Comparison of ENCODE assay signal across 8 cellular contexts in the genomic region with DNA sequence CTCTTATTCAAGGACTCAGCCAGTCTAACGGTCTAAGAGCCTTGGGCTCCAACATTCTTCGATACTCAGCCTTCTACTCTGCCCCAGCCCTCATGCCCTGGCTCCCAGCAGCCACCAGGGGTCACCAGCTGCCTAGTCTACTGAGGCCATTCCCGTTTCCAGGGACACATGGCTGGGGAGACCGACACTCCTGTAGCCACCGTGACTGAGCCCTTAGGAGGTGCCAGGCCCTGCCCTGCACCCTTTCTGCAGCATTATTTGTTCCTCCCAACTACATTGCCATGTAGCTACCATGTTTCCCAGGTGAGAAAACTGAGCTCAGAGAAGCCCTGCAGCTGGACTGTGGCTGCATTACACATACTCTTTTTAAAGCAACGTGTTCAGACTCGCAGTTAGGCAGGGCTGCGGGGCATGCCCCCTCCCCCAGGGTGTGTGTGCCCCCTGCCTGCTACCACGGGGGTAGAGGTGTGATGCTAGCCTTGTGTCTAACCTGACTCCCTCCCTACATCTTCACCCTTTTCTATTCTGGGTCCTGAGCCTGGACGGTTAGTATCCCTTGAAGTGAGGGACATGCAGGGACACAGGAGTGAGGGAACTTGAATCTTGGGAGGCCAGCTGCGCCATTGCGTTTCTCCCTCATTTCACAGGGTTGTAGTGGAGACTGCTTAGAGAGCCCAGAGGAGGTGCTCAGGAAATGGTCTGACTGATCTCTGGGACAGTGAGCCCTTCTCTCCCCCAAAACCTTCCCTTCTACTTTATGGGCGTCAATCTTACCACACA. TPM values are rescaled to one million over a fixed set of nuclear protein-coding genes. Genes with fewer than 3 reads are reported as not detected.
A peak's percentile ranks its signal among the peaks of the same experiment; 100 is the strongest.
DNase-seq lines count a peak whose midpoint lies in the region; ATAC-seq and TF ChIP-seq lines count a peak whose summit lies in the region.

No MANE protein-coding gene starts in this region.

- H3K79me2 ChIP-seq in HCT116 (ENCODE audit: insufficient read depth, low read length) = no peaks in the 10 kb centered on the region

- intact Hi-C loops in HCT116 (cut with micrococcal nuclease) (loop anchor here (1.0 kb wide), 3 partner anchors 347 to 458 kb away; no protein-coding TSS in a partner anchor), lower lobe of right lung (cut with DNase I) (loop anchor here (10.0 kb wide), 1 partner anchor 343 kb away; no protein-coding TSS in a partner anchor)

- TF ChIP-seq CTCF in BJ (IDR thresholded peaks at IDR 0.05; ENCODE audit: insufficient read depth, low read depth, low read length) (peak; percentile 97), HCT116 (IDR thresholded peaks at IDR 0.05 in 2 of 3, conservative IDR thresholded peaks at IDR 0.05 in 1 of 3; ENCODE audit: borderline replicate concordance in 1 of 3, insufficient read depth in 1 of 3, low read depth in 2 of 3, low read length in 2 of 3) (peak; percentile 91 to 97 (median 93)), lower lobe of right lung (IDR thresholded peaks at IDR 0.05) (peak; percentile 94)

- H3K9me3 Mint-ChIP-seq in stimulated activated effector memory CD8-positive, alpha-beta T cell treated with anti-CD3 and anti-CD28 coated beads, Interleukin-12 subunit alpha, Interleukin-12 subunit beta, amount 100 ng/mL, for 72 hours = no peaks in the 10 kb centered on the region

- RAD21 ChIA-PET in HCT116 (lab: Charles Lee; ENCODE audit: low non-redundant PET in 1 of 2, low total read pairs in 2 of 2, uncharacterized antibody in 2 of 2, unreplicated experiment in 2 of 2) = interaction anchor here (1.4 to 2.1 kb wide), 3 partner anchors 107 to 346 kb away, joined by 10 to 14 read pairs (median 13); no protein-coding TSS in a partner anchor

- no peak for TF ChIP-seq POLR2A in HCT116 (IDR thresholded peaks at IDR 0.05; ENCODE audit: borderline replicate concordance, extremely low read depth, insufficient read depth, insufficient read length)

- H3K27me3 ChIP-seq in BJ (ENCODE audit: control insufficient read depth, insufficient read depth, low read length) = no peaks in the 10 kb centered on the region
- H3K27me3 ChIP-seq in HCT116 (ENCODE audit: insufficient read depth, low read length) = no peaks in the 10 kb centered on the region
- H3K27me3 ChIP-seq in lower lobe of right lung (ENCODE audit: low read depth) = no peaks in the 10 kb centered on the region

- peak overlapping the region; percentile 86 for H3K27ac Mint-ChIP-seq in stimulated activated effector memory CD8-positive, alpha-beta T cell treated with anti-CD3 and anti-CD28 coated beads, Interleukin-12 subunit alpha, Interleukin-12 subunit beta, amount 100 ng/mL, for 72 hours

- H3K36me3 Mint-ChIP-seq in stimulated activated effector memory CD8-positive, alpha-beta T cell treated with anti-CD3 and anti-CD28 coated beads, Interleukin-12 subunit alpha, Interleukin-12 subunit beta, amount 100 ng/mL, for 72 hours = peaks cover 86% of the 10 kb centered on the region

- no peaks in the 10 kb centered on the region for H3K9me2 ChIP-seq in HCT116 (ENCODE audit: insufficient read depth)

- CTCF ChIA-PET in BJ (lab: Yijun Ruan, JAX) = interaction anchor here (0.7 to 13.3 kb wide), 32 partner anchors 9 to 506 kb away, joined by 3 to 183 read pairs (median 7); a partner anchor contains a TSS
- CTCF ChIA-PET in HCT116 (lab: Charles Lee) = interaction anchor here (0.6 to 4.1 kb wide), 11 partner anchors 9 to 458 kb away, joined by 3 to 79 read pairs (median 5); no protein-coding TSS in a partner anchor

- peak; percentile 95 for TF ChIP-seq RAD21 in HCT116 (IDR thresholded peaks at IDR 0.05; ENCODE audit: low read depth)

- no peaks in the 10 kb centered on the region for H4K20me1 ChIP-seq in HCT116 (ENCODE audit: insufficient read depth)

- no peak overlapping the region for H3K4me3 Mint-ChIP-seq in stimulated activated effector memory CD8-positive, alpha-beta T cell treated with anti-CD3 and anti-CD28 coated beads, Interleukin-12 subunit alpha, Interleukin-12 subunit beta, amount 100 ng/mL, for 72 hours

- BruUV-seq in HCT116 (replicated peaks; lab: Mats Ljungman, UMichigan) = no TSS peak

- no peak overlapping the region for H3K9ac ChIP-seq in HCT116 (ENCODE audit: low read length)

- peaks cover 0 to 6% of the 10 kb centered on the region in 2 experiments; a peak in 2 of 4 replicates for H3K4me1 ChIP-seq in HCT116 (ENCODE audit: control insufficient read depth in 1 of 2, insufficient read depth in 2 of 2, low read length in 2 of 2)
- H3K4me1 ChIP-seq in lower lobe of right lung = peaks cover 68% of the 10 kb centered on the region

- H3K4me2 ChIP-seq in HCT116 (ENCODE audit: low read length) = no peak overlapping the region; the same call in 1 of the 2 replicates

- DNase-seq in BJ (ENCODE audit: low read depth) (no peak), HCT116 (ENCODE audit: low read depth, low spot score) (peak; percentile 54), NCI-H226 (peak; percentile 35), dermis microvascular lymphatic vessel endothelial cell (ENCODE audit: low read depth in 2 of 2) (peak; percentile 60 to 84), lower lobe of right lung (peak; percentile 85)
- peak; percentile 52 to 53 for DNase-seq in activated CD4-positive, alpha-beta T cell treated with anti-CD3 and anti-CD28 coated beads for 4 hours
- peak in 1 of 2 donors; percentile 66 for DNase-seq in stimulated activated effector memory CD8-positive, alpha-beta T cell treated with anti-CD3 and anti-CD28 coated beads, Interleukin-12 subunit alpha, Interleukin-12 subunit beta, amount 100 ng/mL, for 72 hours (ENCODE audit: low spot score in 2 of 2)

- peak; percentile 98 for ATAC-seq in HCT116
- ATAC-seq in lower lobe of right lung = peak; percentile 82 to 85
- ATAC-seq in stimulated activated effector memory CD8-positive, alpha-beta T cell treated with anti-CD3 and anti-CD28 coated beads, Interleukin-12 subunit alpha, Interleukin-12 subunit beta, amount 100 ng/mL, for 72 hours = peak; percentile 62
- ATAC-seq in GM18873 (IDR thresholded peaks at IDR 0.05; ENCODE audit: low FRiP score, unreplicated experiment) = no peak

- no peak overlapping the region for H2AFZ ChIP-seq in HCT116 (ENCODE audit: low read depth, low read length, poor library complexity, severe bottlenecking)

- no peak overlapping the region for H3K27ac ChIP-seq in HCT116 (ENCODE audit: low read depth, low read length)
- peak overlapping the region; percentile 48 for H3K27ac ChIP-seq in lower lobe of right lung

- no peaks in the 10 kb centered on the region for H3K9me3 ChIP-seq in HCT116 (ENCODE audit: control insufficient read depth in 1 of 2, insufficient read depth in 1 of 2, low read depth in 1 of 2, low read length in 2 of 2)
- no peaks in the 10 kb centered on the region for H3K9me3 ChIP-seq in lower lobe of right lung

- H3K4me1 Mint-ChIP-seq in stimulated activated effector memory CD8-positive, alpha-beta T cell treated with anti-CD3 and anti-CD28 coated beads, Interleukin-12 subunit alpha, Interleukin-12 subunit beta, amount 100 ng/mL, for 72 hours = peaks cover 48% of the 10 kb centered on the region

- no peak overlapping the region for H3K4me3 ChIP-seq in BJ (ENCODE audit: low read depth, low read length)
- no peak overlapping the region for H3K4me3 ChIP-seq in HCT116 (replicated peaks in 1 of 2; ENCODE audit: low read depth in 1 of 2, low read length in 2 of 2)
- no peak overlapping the region for H3K4me3 ChIP-seq in lower lobe of right lung

- H3K36me3 ChIP-seq in BJ (ENCODE audit: control insufficient read depth, insufficient read depth, low read length) (peaks cover 3% of the 10 kb centered on the region), HCT116 (ENCODE audit: control insufficient read depth in 1 of 2, insufficient read depth in 2 of 2, low read length in 2 of 2) (no peaks in the 10 kb centered on the region), lower lobe of right lung (peaks cover 24% of the 10 kb centered on the region)

- POLR2A ChIA-PET in BJ (lab: Charles Lee) = interaction anchor here (0.6 kb wide), 1 partner anchor 431 kb away, joined by 3 read pairs; no protein-coding TSS in a partner anchor
- POLR2A ChIA-PET in HCT116 (lab: Charles Lee) = interaction anchor here (1.2 kb wide), 1 partner anchor 346 kb away, joined by 4 read pairs; no protein-coding TSS in a partner anchor

TF ChIP-seq in HCT116, 20 proteins besides CTCF, POLR2A, EP300 and RAD21:
- TF ChIP-seq ELF1 (IDR thresholded peaks at IDR 0.05; ENCODE audit: borderline replicate concordance, low read depth) = no peak
- TF ChIP-seq, protein P1, sequence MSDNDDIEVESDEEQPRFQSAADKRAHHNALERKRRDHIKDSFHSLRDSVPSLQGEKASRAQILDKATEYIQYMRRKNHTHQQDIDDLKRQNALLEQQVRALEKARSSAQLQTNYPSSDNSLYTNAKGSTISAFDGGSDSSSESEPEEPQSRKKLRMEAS (IDR thresholded peaks at IDR 0.05) = peak; percentile 18; the same call in 1 of the 2 replicates

RNA-seq across cellular contexts. Expression of a gene that starts 17.5 kb away (rescaled TPM):
- 8.3 and 10.1 TPM in 2 replicates for polyA plus RNA-seq in BJ (2011; rRNA removed)
- polyA minus RNA-seq in BJ (2011; rRNA and poly(A)+ RNA removed) = 3.3 and 4.6 TPM in 2 replicates
- total RNA-seq in HCT116 (2021; ENCODE audit: unreplicated experiment) = 15.2 TPM
- polyA plus RNA-seq in HCT116 (2012) = 13.9 and 15.4 TPM in 2 replicates
- 4.7 and 8.9 TPM in 2 replicates for total RNA-seq in dermis microvascular lymphatic vessel endothelial cell
- total RNA-seq in lower lobe of right lung = 104 TPM

RNA-seq across cellular contexts. Expression of a gene that starts 37.9 kb away (rescaled TPM):
- 25.4 and 37.1 TPM in 2 replicates for polyA plus RNA-seq in BJ (2011; rRNA removed)
- 10.8 and 32.9 TPM in 2 replicates for polyA minus RNA-seq in BJ (2011; rRNA and poly(A)+ RNA removed)
- total RNA-seq in HCT116 (2021; ENCODE audit: unreplicated experiment) (58.4 TPM), dermis microvascular lymphatic vessel endothelial cell (54.3 and 70.4 TPM in 2 replicates), lower lobe of right lung (126 TPM)
- 95.0 and 105 TPM in 2 replicates for polyA plus RNA-seq in HCT116 (2012)
